Comparison of ENCODE assay signal across 33 cellular contexts in genomic region chr13:95771950-95772349, GRCh38.
"Had no signal": no experiment of that assay in that cellular context is flagged by ENCODE, and none has a peak within 500 bp of the region (broad histone marks: within the 10 kb centered on the region; RNA-seq: fewer than 3 reads in every experiment).

No MANE protein-coding gene starts in this region.

- H3K27me3 Mint-ChIP-seq: activated B cell treated with CpG ODN at 0.5 μM for 24 hours; activated CD4-positive, alpha-beta memory T cell treated with anti-CD3 and anti-CD28 coated beads for 36 hours; activated CD4-positive, alpha-beta T cell treated with anti-CD3 and anti-CD28 coated beads, Interleukin-2, amount 10 ng/mL, durations not matched to agents 24 days and 14 days; activated CD8-positive, alpha-beta T cell treated with anti-CD3 and anti-CD28 coated beads for 36 hours; activated naive CD8-positive, alpha-beta T cell treated with anti-CD3 and anti-CD28 coated beads for 36 hours; activated T-helper 17 cell treated with anti-CD3 and anti-CD28 coated beads, Interleukin-2, amount 50 U/mL, for 72 hours; brain had no signal

- H3K4me1 ChIP-seq: adrenal gland had no signal

- H3K27ac Mint-ChIP-seq: activated B cell treated with CpG ODN at 0.5 μM for 24 hours; activated CD4-positive, alpha-beta memory T cell treated with anti-CD3 and anti-CD28 coated beads for 36 hours; activated CD4-positive, alpha-beta T cell treated with anti-CD3 and anti-CD28 coated beads, Interleukin-2, amount 10 ng/mL, durations not matched to agents 24 days and 14 days; activated CD8-positive, alpha-beta T cell treated with anti-CD3 and anti-CD28 coated beads for 36 hours; activated naive CD4-positive, alpha-beta T cell treated with anti-CD3 and anti-CD28 coated beads for 36 hours; activated naive CD4-positive, alpha-beta T cell treated with anti-CD3 and anti-CD28 coated beads, Interleukin-2, amount 50 U/mL, for 72 hours; activated naive CD8-positive, alpha-beta T cell treated with anti-CD3 and anti-CD28 coated beads for 36 hours; activated T-cell treated with anti-CD3 and anti-CD28 coated beads, Interleukin-2, amount 50 U/mL, for 72 hours; activated T-helper 1 cell treated with anti-CD3 and anti-CD28 coated beads, Interleukin-12 subunit alpha, Interleukin-12 subunit beta, Interleukin-2, Interleukin-4 antibody, amounts not matched to agents 30 ng/mL and 10 ng/mL and 1 ng/mL, durations not matched to agents 14 hours and 24 hours and 36 hours; activated T-helper 17 cell treated with anti-CD3 and anti-CD28 coated beads, Interleukin-2, amount 50 U/mL, for 72 hours; brain; T-helper 1 cell treated with Interleukin-12 subunit alpha and Interleukin-12 subunit beta and Interleukin-4 antibody, amounts not matched to agents 30 μg/mL and 1 μg/mL, for 36 hours; T-helper 2 cell treated with Interferon-gamma antibody and Interleukin-4, amounts not matched to agents 5 μg/mL and 100 μg/mL, for 36 hours had no signal

- ATAC-seq: activated CD8-positive, alpha-beta T cell treated with anti-CD3 and anti-CD28 coated beads for 36 hours; activated naive CD4-positive, alpha-beta T cell treated with anti-CD3 and anti-CD28 coated beads, Interleukin-2, amount 50 U/mL, for 72 hours; activated T-cell treated with anti-CD3 and anti-CD28 coated beads, Interleukin-2, amount 50 U/mL, for 4 hours; activated T-cell treated with anti-CD3 and anti-CD28 coated beads, Interleukin-2, amount 50 U/mL, for 72 hours; activated T-helper 17 cell treated with anti-CD3 and anti-CD28 coated beads, Interleukin-2, amount 50 U/mL, for 72 hours had no signal

- H3K27ac ChIP-seq: adrenal gland, VCaP had no signal

- H3K4me3 Mint-ChIP-seq: activated B cell treated with CpG ODN at 0.5 μM for 24 hours; activated CD4-positive, alpha-beta memory T cell treated with anti-CD3 and anti-CD28 coated beads for 36 hours; activated CD4-positive, alpha-beta T cell treated with anti-CD3 and anti-CD28 coated beads, Interleukin-2, amount 10 ng/mL, durations not matched to agents 24 days and 14 days; activated CD8-positive, alpha-beta T cell treated with anti-CD3 and anti-CD28 coated beads for 36 hours; activated naive CD4-positive, alpha-beta T cell treated with anti-CD3 and anti-CD28 coated beads for 36 hours; activated naive CD8-positive, alpha-beta T cell treated with anti-CD3 and anti-CD28 coated beads for 36 hours; activated T-cell treated with anti-CD3 and anti-CD28 coated beads, Interleukin-2, amount 50 U/mL, for 4 hours; activated T-cell treated with anti-CD3 and anti-CD28 coated beads, Interleukin-2, amount 50 U/mL, for 72 hours; activated T-helper 1 cell treated with anti-CD3 and anti-CD28 coated beads, Interleukin-12 subunit alpha, Interleukin-12 subunit beta, Interleukin-2, Interleukin-4 antibody, amounts not matched to agents 30 ng/mL and 10 ng/mL and 1 ng/mL, durations not matched to agents 14 hours and 24 hours and 36 hours; activated T-helper 17 cell treated with anti-CD3 and anti-CD28 coated beads, Interleukin-2, amount 50 U/mL, for 72 hours; brain; T-helper 1 cell treated with Interleukin-12 subunit alpha and Interleukin-12 subunit beta and Interleukin-4 antibody, amounts not matched to agents 30 μg/mL and 1 μg/mL, for 36 hours; T-helper 2 cell treated with Interferon-gamma antibody and Interleukin-4, amounts not matched to agents 5 μg/mL and 100 μg/mL, for 36 hours had no signal

- H3K4me1 Mint-ChIP-seq: activated B cell treated with CpG ODN at 0.5 μM for 24 hours had no signal

- DNase-seq: activated B cell treated with CpG ODN at 0.5 μM for 24 hours; activated CD4-positive, alpha-beta memory T cell treated with anti-CD3 and anti-CD28 coated beads for 36 hours; activated CD4-positive, alpha-beta T cell treated with anti-CD3 and anti-CD28 coated beads for 4 hours; activated CD4-positive, alpha-beta T cell treated with anti-CD3 and anti-CD28 coated beads, Interleukin-2, amount 10 ng/mL, durations not matched to agents 24 days and 14 days; activated CD4-positive, alpha-beta T cell treated with anti-CD3 and anti-CD28 coated beads, Interleukin-2, amount 50 U/mL, for 1 hour; activated CD4-positive, alpha-beta T cell treated with anti-CD3 and anti-CD28 coated beads, Interleukin-2, amount 50 U/mL, for 4 hours; activated CD4-positive, CD25-positive, alpha-beta regulatory T cell treated with anti-CD3 and anti-CD28 coated beads, Interleukin-2, amount 50 U/mL, for 72 hours; activated CD8-positive, alpha-beta memory T cell treated with anti-CD3 and anti-CD28 coated beads, Interleukin-2, amount 50 U/mL, for 4 hours; activated CD8-positive, alpha-beta T cell treated with anti-CD3 and anti-CD28 coated beads for 36 hours; activated effector memory CD4-positive, alpha-beta T cell treated with anti-CD3 and anti-CD28 coated beads, Interleukin-2, amount 50 U/mL, for 16 hours; activated gamma-delta T cell treated with Interleukin-2 at 50 U/mL for 16 hours; activated naive CD4-positive, alpha-beta T cell; activated naive CD4-positive, alpha-beta T cell treated with anti-CD3 and anti-CD28 coated beads for 36 hours; activated naive CD4-positive, alpha-beta T cell treated with anti-CD3 and anti-CD28 coated beads, Interleukin-2, amount 50 U/mL, for 16 hours; activated naive CD8-positive, alpha-beta T cell treated with anti-CD3 and anti-CD28 coated beads for 36 hours; activated T-cell treated with anti-CD3 and anti-CD28 coated beads for 4 hours; activated T-cell treated with anti-CD3 and anti-CD28 coated beads, Interleukin-2, amount 50 U/mL, for 1 hour; activated T-cell treated with anti-CD3 and anti-CD28 coated beads, Interleukin-2, amount 50 U/mL, for 4 hours; activated T-cell treated with anti-CD3 and anti-CD28 coated beads, Interleukin-2, amount 50 U/mL, for 72 hours; adrenal gland; amniotic stem cell; aorta; central memory CD4-positive, alpha-beta T cell; T-helper 1 cell; T-helper 2 cell; T-helper 9 cell had no signal

- H3K4me3 ChIP-seq: adrenal gland had no signal

- H3K27me3 ChIP-seq: adrenal gland had no signal

- H3K9me3 ChIP-seq: adrenal gland had no signal

- H3K9me3 Mint-ChIP-seq: activated B cell treated with CpG ODN at 0.5 μM for 24 hours; activated CD4-positive, alpha-beta memory T cell treated with anti-CD3 and anti-CD28 coated beads for 36 hours; activated CD4-positive, alpha-beta T cell treated with anti-CD3 and anti-CD28 coated beads, Interleukin-2, amount 10 ng/mL, durations not matched to agents 24 days and 14 days; activated CD8-positive, alpha-beta T cell treated with anti-CD3 and anti-CD28 coated beads for 36 hours; activated naive CD4-positive, alpha-beta T cell treated with anti-CD3 and anti-CD28 coated beads for 36 hours; activated naive CD4-positive, alpha-beta T cell treated with anti-CD3 and anti-CD28 coated beads, Interleukin-2, amount 50 U/mL, for 72 hours; activated naive CD8-positive, alpha-beta T cell treated with anti-CD3 and anti-CD28 coated beads for 36 hours; activated T-cell treated with anti-CD3 and anti-CD28 coated beads, Interleukin-2, amount 50 U/mL, for 4 hours; activated T-cell treated with anti-CD3 and anti-CD28 coated beads, Interleukin-2, amount 50 U/mL, for 72 hours; activated T-helper 1 cell treated with anti-CD3 and anti-CD28 coated beads, Interleukin-12 subunit alpha, Interleukin-12 subunit beta, Interleukin-2, Interleukin-4 antibody, amounts not matched to agents 30 ng/mL and 10 ng/mL and 1 ng/mL, durations not matched to agents 14 hours and 24 hours and 36 hours; activated T-helper 17 cell treated with anti-CD3 and anti-CD28 coated beads, Interleukin-2, amount 50 U/mL, for 72 hours; brain; T-helper 1 cell treated with Interleukin-12 subunit alpha and Interleukin-12 subunit beta and Interleukin-4 antibody, amounts not matched to agents 30 μg/mL and 1 μg/mL, for 36 hours; T-helper 2 cell treated with Interferon-gamma antibody and Interleukin-4, amounts not matched to agents 5 μg/mL and 100 μg/mL, for 36 hours had no signal

- H3K36me3 ChIP-seq: adrenal gland had no signal
